1 cellular context compared by ENCODE assay signal in genomic region chr2:11342561-11343343, GRCh38.
TF ChIP-seq lines count a peak whose summit lies in the region.

No MANE protein-coding gene starts in this region.

TF ChIP-seq in HepG2, 621 proteins besides CTCF, POLR2A, EP300 and RAD21 (continued from another document and continues in another):
- TF ChIP-seq PRDM10 (CRISPR knock-in tag; IDR thresholded peaks at IDR 0.05; ENCODE audit: low read depth) (peak; percentile 65; the same call in 1 of the 2 replicates), GATAD2A (CRISPR knock-in tag; IDR thresholded peaks at IDR 0.05) (peak; percentile 65; the same call in 1 of the 2 replicates), RBM22 (optimal IDR thresholded peaks at IDR 0.05; ENCODE audit: low read length) (peak; percentile 78), ZBTB2 (CRISPR knock-in tag; IDR thresholded peaks at IDR 0.05; ENCODE audit: low read depth) (no peak), NONO (IDR thresholded peaks at IDR 0.05) (no peak), NONO (CRISPR knock-in tag; conservative IDR thresholded peaks at IDR 0.05) (no peak; the same call in 1 of the 2 replicates), ZHX2 (IDR thresholded peaks at IDR 0.05; ENCODE audit: low read depth) (no peak), ZHX2 (CRISPR knock-in tag; IDR thresholded peaks at IDR 0.05; ENCODE audit: borderline replicate concordance) (no peak), DRAP1 (CRISPR knock-in tag; IDR thresholded peaks at IDR 0.05) (peak; percentile 83), E2F2 (CRISPR knock-in tag; IDR thresholded peaks at IDR 0.05; ENCODE audit: borderline replicate concordance) (no peak), SOX6 (IDR thresholded peaks at IDR 0.05) (no peak), SOX6 (CRISPR knock-in tag; IDR thresholded peaks at IDR 0.05) (peak; percentile 52; the same call in 1 of the 2 replicates), ZNF326 (CRISPR knock-in tag; IDR thresholded peaks at IDR 0.05; ENCODE audit: borderline replicate concordance) (no peak), ARID5B (CRISPR knock-in tag; IDR thresholded peaks at IDR 0.05) (peak; percentile 74), CCDC6 (CRISPR knock-in tag; IDR thresholded peaks at IDR 0.05) (peak; percentile 15; the same call in 1 of the 2 replicates), MXD4 (CRISPR knock-in tag; IDR thresholded peaks at IDR 0.05) (peak; percentile 71; the same call in 1 of the 2 replicates), BCL6 (CRISPR knock-in tag; IDR thresholded peaks at IDR 0.05) (peak; percentile 75), ZNF672 (CRISPR knock-in tag; IDR thresholded peaks at IDR 0.05) (no peak), SALL1 (CRISPR knock-in tag; IDR thresholded peaks at IDR 0.05) (peak; percentile 46; the same call in 1 of the 2 replicates), ZNF207 (IDR thresholded peaks at IDR 0.05; ENCODE audit: borderline replicate concordance) (no peak), NR0B2 (CRISPR knock-in tag; IDR thresholded peaks at IDR 0.05) (no peak), HNF4G (IDR thresholded peaks at IDR 0.05; ENCODE audit: borderline replicate concordance, low read depth, low read length) (peak; percentile 54), HNF4G (CRISPR knock-in tag; IDR thresholded peaks at IDR 0.05; ENCODE audit: borderline replicate concordance, low read depth) (no peak), NR2F2 (IDR thresholded peaks at IDR 0.05; ENCODE audit: borderline replicate concordance, low read depth) (peak; percentile 56; the same call in 1 of the 2 replicates), SOX13 (IDR thresholded peaks at IDR 0.05) (no peak), SOX13 (CRISPR knock-in tag; conservative IDR thresholded peaks at IDR 0.05 in 1 of 2, IDR thresholded peaks at IDR 0.05 in 1 of 2) (peak in 1 of 2 experiments; percentile 56; a peak in 3 of 4 replicates), KLF6 (CRISPR knock-in tag; IDR thresholded peaks at IDR 0.05) (0 out of 2 replicates have a peak, but pooled peaks have one; percentile 21), ZBTB7B (CRISPR knock-in tag; IDR thresholded peaks at IDR 0.05) (0 out of 2 replicates have a peak, but pooled peaks have one; percentile 13), DDIT3 (CRISPR knock-in tag; IDR thresholded peaks at IDR 0.05) (no peak), ETS1 (CRISPR knock-in tag; IDR thresholded peaks at IDR 0.05) (no peak), GABPB1 (CRISPR knock-in tag; IDR thresholded peaks at IDR 0.05) (no peak), ZNF121 (CRISPR knock-in tag; IDR thresholded peaks at IDR 0.05) (0 out of 2 replicates have a peak, but pooled peaks have one; percentile 16), SP2 (CRISPR knock-in tag; IDR thresholded peaks at IDR 0.05) (no peak), ATRX (CRISPR knock-in tag; IDR thresholded peaks at IDR 0.05; ENCODE audit: borderline replicate concordance) (no peak), MED8 (CRISPR knock-in tag; IDR thresholded peaks at IDR 0.05; ENCODE audit: insufficient replicate concordance) (peak; percentile 41), ZNF331 (CRISPR knock-in tag; IDR thresholded peaks at IDR 0.05) (peak; percentile 71), ZNF607 (CRISPR knock-in tag; IDR thresholded peaks at IDR 0.05; ENCODE audit: borderline replicate concordance) (no peak), ZNF770 (CRISPR knock-in tag; IDR thresholded peaks at IDR 0.05) (no peak), ZNF720 (CRISPR knock-in tag; IDR thresholded peaks at IDR 0.05) (no peak), FOXC1 (CRISPR knock-in tag; IDR thresholded peaks at IDR 0.05; ENCODE audit: borderline replicate concordance) (no peak), KDM5A (IDR thresholded peaks at IDR 0.05; ENCODE audit: borderline replicate concordance, low read length) (0 out of 2 replicates have a peak, but pooled peaks have one; percentile 69)
